Comparison of ENCODE assay signal across 1 cellular context in genomic region chr6:116512155-116512559, GRCh38.
TF ChIP-seq lines count a peak whose summit lies in the region.

No MANE protein-coding gene starts in this region.

TF ChIP-seq in HepG2, 621 proteins besides CTCF, POLR2A, EP300 and RAD21:
- TF ChIP-seq ZNF644 (CRISPR knock-in tag; IDR thresholded peaks at IDR 0.05; ENCODE audit: low read depth), result no peak
- no peak for TF ChIP-seq HMGXB4 (CRISPR knock-in tag; IDR thresholded peaks at IDR 0.05; ENCODE audit: borderline replicate concordance in 1 of 2, low read depth in 1 of 2)
- TF ChIP-seq MTF1 (CRISPR knock-in tag; IDR thresholded peaks at IDR 0.05), result no peak
- no peak for TF ChIP-seq STAG1 (CRISPR knock-in tag; IDR thresholded peaks at IDR 0.05)
- no peak for TF ChIP-seq ZFP41 (CRISPR knock-in tag; IDR thresholded peaks at IDR 0.05; ENCODE audit: borderline replicate concordance)
- no peak for TF ChIP-seq ZNF280D (CRISPR knock-in tag; IDR thresholded peaks at IDR 0.05)
- no peak for TF ChIP-seq TEF (CRISPR knock-in tag; IDR thresholded peaks at IDR 0.05)
- TF ChIP-seq TCF12 (IDR thresholded peaks at IDR 0.05), result no peak
- TF ChIP-seq TCF12 (CRISPR knock-in tag; IDR thresholded peaks at IDR 0.05), result no peak
- no peak for TF ChIP-seq ZBTB38 (CRISPR knock-in tag; IDR thresholded peaks at IDR 0.05)
- no peak for TF ChIP-seq NRL (CRISPR knock-in tag; IDR thresholded peaks at IDR 0.05; ENCODE audit: borderline replicate concordance)
- no peak for TF ChIP-seq ZBTB46 (CRISPR knock-in tag; IDR thresholded peaks at IDR 0.05; ENCODE audit: borderline replicate concordance)
- no peak for TF ChIP-seq TP53 (CRISPR knock-in tag; conservative IDR thresholded peaks at IDR 0.05)
- TF ChIP-seq ZFP91 (CRISPR knock-in tag; IDR thresholded peaks at IDR 0.05; ENCODE audit: borderline replicate concordance), result no peak
- no peak for TF ChIP-seq ZNF850 (CRISPR knock-in tag; conservative IDR thresholded peaks at IDR 0.05)
- no peak for TF ChIP-seq NFKBIZ (CRISPR knock-in tag; IDR thresholded peaks at IDR 0.05)
- no peak for TF ChIP-seq ZNF773 (CRISPR knock-in tag; IDR thresholded peaks at IDR 0.05; ENCODE audit: borderline replicate concordance)
